Comparison of ENCODE assay signal across 21 cellular contexts in the genomic region with DNA sequence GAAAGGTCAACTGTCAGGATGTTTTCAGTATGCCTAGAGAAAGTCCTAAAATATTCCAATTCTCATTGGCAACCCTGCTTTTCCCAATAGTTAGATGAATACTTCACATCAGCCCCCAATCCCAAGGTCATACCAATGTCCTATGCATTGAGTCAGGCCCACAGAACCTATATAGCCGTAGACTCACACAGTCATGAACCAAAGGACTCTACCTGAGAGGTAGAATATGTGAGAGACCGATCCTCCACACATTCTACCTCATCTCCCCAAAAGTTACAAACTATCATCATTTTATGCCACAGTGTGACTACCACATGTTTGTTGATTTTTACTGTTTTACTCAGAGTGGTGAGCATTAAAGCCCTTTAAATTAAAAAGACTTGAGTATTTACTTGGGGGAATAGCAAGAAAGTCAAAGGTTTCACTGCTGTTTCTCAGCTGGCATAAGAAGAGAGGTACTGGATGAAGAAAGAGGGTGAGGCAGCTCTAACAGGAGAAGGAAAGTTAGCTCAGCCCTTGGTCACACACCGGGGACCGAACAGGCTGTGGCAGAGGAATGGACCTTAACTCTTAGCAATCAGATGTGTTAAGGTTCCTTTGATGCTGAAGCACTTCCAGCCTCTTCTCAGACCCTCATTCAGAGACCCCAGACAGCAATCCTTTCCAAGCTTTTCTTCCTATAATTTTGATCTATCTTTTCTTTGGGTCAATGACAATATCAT. TPM values are rescaled to one million over a fixed set of nuclear protein-coding genes. Genes with fewer than 3 reads are reported as not detected.
DNase-seq lines count a peak whose midpoint lies in the region; ATAC-seq, FAIRE-seq and TF ChIP-seq lines count a peak whose summit lies in the region.
"Had no signal": no experiment of that assay in that cellular context is flagged by ENCODE, and none has a peak within 500 bp of the region (broad histone marks: within the 10 kb centered on the region; RNA-seq: fewer than 3 reads in every experiment).

No MANE protein-coding gene starts in this region.

- H3K36me3 ChIP-seq in liver (ENCODE audit: control insufficient read depth in 4 of 4, insufficient read depth in 3 of 4, low read depth in 1 of 4, low read length in 3 of 4): no peaks in the 10 kb centered on the region
- no peaks in the 10 kb centered on the region for H3K36me3 ChIP-seq in HepG2 (replicated peaks in 1 of 2; ENCODE audit: control insufficient read depth in 1 of 2, insufficient read depth in 2 of 2, low read length in 2 of 2)
- no peaks in the 10 kb centered on the region for H3K36me3 ChIP-seq in lower lobe of right lung
- no peaks in the 10 kb centered on the region for H3K36me3 ChIP-seq in upper lobe of right lung
- no peaks in the 10 kb centered on the region for H3K36me3 ChIP-seq in right atrium auricular region
- H3K36me3 ChIP-seq: prostate gland, WERI-Rb-1 had no signal

- CTCF ChIA-PET in HepG2 (lab: Yijun Ruan, JAX; ENCODE audit: low intra/inter-chr PET ratio, low total read pairs): no interaction called here

- intact Hi-C loops in HepG2 (cut with micrococcal nuclease; ENCODE audit: unreplicated experiment) (no loop called here), lower lobe of right lung (cut with DNase I) (no loop called here), upper lobe of right lung (cut with DNase I) (no loop called here)

- TF ChIP-seq POLR2A in HepG2 (IDR thresholded peaks at IDR 0.05; ENCODE audit: insufficient read depth in 1 of 2, low read depth in 2 of 2, low read length in 2 of 2): no peak

- TF ChIP-seq EP300 in HepG2 (IDR thresholded peaks at IDR 0.05; ENCODE audit: low read depth in 2 of 2, low read length in 2 of 2) (no peak), HepG2 (CRISPR knock-in tag; IDR thresholded peaks at IDR 0.05; ENCODE audit: borderline replicate concordance) (no peak)

- no peaks in the 10 kb centered on the region for H4K20me1 ChIP-seq in HepG2 (ENCODE audit: insufficient read depth, low read length)

- H3K4me3 ChIP-seq in liver (ENCODE audit: low read depth in 1 of 3, low read length in 3 of 3) (peak overlapping the region in 2 of 3 donors; percentile 12 to 54), HepG2 (replicated peaks in 1 of 3; ENCODE audit: insufficient read depth in 1 of 3, low read depth in 2 of 3, low read length in 3 of 3) (no peak overlapping the region), lower lobe of right lung (peak overlapping the region; percentile 48), upper lobe of right lung (peak overlapping the region; percentile 33), right atrium auricular region (no peak overlapping the region)
- H3K4me3 ChIP-seq: prostate gland had no signal

- DNase-seq in HepG2 (ENCODE audit: low spot score) (no peak), NAMALWA (ENCODE audit: low spot score) (peak; percentile 61), lower lobe of right lung (no peak), upper lobe of right lung (no peak), right atrium auricular region (ENCODE audit: low spot score) (no peak), UCSD-AML1 (lab: John Stamatoyannopoulos, UW; ENCODE audit: unreplicated experiment) (no peak)
- DNase-seq in activated effector memory CD4-positive, alpha-beta T cell treated with anti-CD3 and anti-CD28 coated beads, Interleukin-2, amount 50 U/mL, for 16 hours: no peak
- DNase-seq: activated gamma-delta T cell, aorta, Caco-2, foreskin keratinocyte, GDM1, NCI-H1105, NCI-H2171 treated with DMSO at 0.1 percent for 48 hours, NCI-H82, WERI-Rb-1 had no signal

- H3K4me1 ChIP-seq in liver (ENCODE audit: control insufficient read depth in 4 of 4, insufficient read depth in 4 of 4, low read length in 3 of 4) (no peaks in the 10 kb centered on the region), HepG2 (ENCODE audit: insufficient read depth, low read length) (no peaks in the 10 kb centered on the region), lower lobe of right lung (peaks cover 35% of the 10 kb centered on the region), upper lobe of right lung (peaks cover 13% of the 10 kb centered on the region), right atrium auricular region (no peaks in the 10 kb centered on the region)
- H3K4me1 ChIP-seq: Caco-2, foreskin keratinocyte, prostate gland had no signal

- in situ Hi-C loops in HepG2 (cut with HindIII; ENCODE audit: extremely low pct_ligation_motif_present, low pct_unique_long_range_greater_than_20kb): no loop called here

- peak overlapping the region in 1 of 2 donors; percentile 72 for H3K9ac ChIP-seq in liver (ENCODE audit: low read depth in 1 of 2, low read length in 2 of 2)
- H3K9ac ChIP-seq in HepG2 (ENCODE audit: insufficient read depth, low read depth, low read length): no peak overlapping the region

- TF ChIP-seq CTCF in liver (IDR thresholded peaks at IDR 0.05; ENCODE audit: low read depth, low read length, missing input control) (no peak), HepG2 (CRISPR knock-in tag; IDR thresholded peaks at IDR 0.05) (no peak), lower lobe of right lung (IDR thresholded peaks at IDR 0.05) (no peak), upper lobe of right lung (IDR thresholded peaks at IDR 0.05) (no peak), right atrium auricular region (IDR thresholded peaks at IDR 0.05) (no peak)

- H3K27me3 ChIP-seq in liver (ENCODE audit: control insufficient read depth in 4 of 4, insufficient read depth in 4 of 4, low read length in 3 of 4): no peaks in the 10 kb centered on the region
- peaks cover 0 to 3% of the 10 kb centered on the region in 2 experiments; a peak in 1 of 5 replicates for H3K27me3 ChIP-seq in HepG2 (ENCODE audit: control insufficient read depth in 1 of 2, insufficient read depth in 2 of 2, low read length in 2 of 2)
- H3K27me3 ChIP-seq in lower lobe of right lung (ENCODE audit: low read depth): peaks cover 3% of the 10 kb centered on the region
- no peaks in the 10 kb centered on the region for H3K27me3 ChIP-seq in upper lobe of right lung
- H3K27me3 ChIP-seq in right atrium auricular region: no peaks in the 10 kb centered on the region

- TF ChIP-seq RAD21 in liver (IDR thresholded peaks at IDR 0.05) (no peak), HepG2 (CRISPR knock-in tag; IDR thresholded peaks at IDR 0.05) (no peak)

- H2AFZ ChIP-seq in HepG2 (ENCODE audit: low read length): no peak overlapping the region

- H3K27ac ChIP-seq in liver (ENCODE audit: low read depth in 1 of 2, low read length in 2 of 2) (peak overlapping the region in 1 of 2 donors; percentile 59), HepG2 (ENCODE audit: extremely low read length, insufficient read depth, low read length) (no peak overlapping the region), lower lobe of right lung (peak overlapping the region; percentile 41), upper lobe of right lung (peak overlapping the region; percentile 11), right atrium auricular region (no peak overlapping the region)
- H3K27ac ChIP-seq: foreskin keratinocyte, prostate gland, RWPE1, WERI-Rb-1 had no signal

- H3K9me3 ChIP-seq in liver (ENCODE audit: control insufficient read depth in 4 of 4, low read length in 3 of 4) (no peaks in the 10 kb centered on the region), HepG2 (ENCODE audit: low read length) (no peaks in the 10 kb centered on the region), lower lobe of right lung (no peaks in the 10 kb centered on the region), upper lobe of right lung (no peaks in the 10 kb centered on the region), right atrium auricular region (no peaks in the 10 kb centered on the region)
- H3K9me3 ChIP-seq: Caco-2, prostate gland had no signal

- 81% methylated on average over 4 of the region's 4 CpGs for WGBS in liver
- 0% methylated on average over 4 of the region's 4 CpGs for WGBS in HepG2 (ENCODE audit: low lambda C conversion rate)

- FAIRE-seq in HepG2 (lab: Jason Lieb, UNC): no peak

- H3K4me2 ChIP-seq in HepG2 (ENCODE audit: low read depth, low read length): no peak overlapping the region

- BruUV-seq in HepG2 (replicated peaks; lab: Mats Ljungman, UMichigan): no TSS peak

- ATAC-seq in HepG2 (no peak), lower lobe of right lung (no peak), upper lobe of right lung (no peak)
- ATAC-seq: foreskin keratinocyte had no signal

- POLR2A ChIA-PET in HepG2 (lab: Yijun Ruan, JAX): no interaction called here

- no peaks in the 10 kb centered on the region for H3K79me2 ChIP-seq in HepG2 (ENCODE audit: insufficient read depth, low read length)

RNA-seq across cellular contexts. Expression of a gene that starts 0.9 kb away (rescaled TPM):
- total RNA-seq in liver (10 to 100 TPM in 1 of 2 donors, 1 to 10 TPM in 1; 7.0 to 10.0 TPM), HepG2 (2016; rRNA removed; fragmentation: Illumina TruSeq; extraction: Trizol) (not detected in 2 replicates), lower lobe of right lung (26.3 TPM), upper lobe of right lung (21.5 TPM), right atrium auricular region (1 to 10 TPM; 1.2 to 3.2 TPM)
- polyA plus RNA-seq in liver (1 to 10 TPM; 2.5 to 3.2 TPM), HepG2 (2011; rRNA removed) (not detected in 2 replicates)
- not detected in 2 replicates for total RNA-seq in HepG2 (2016; cell fraction: cytosol; rRNA removed; fragmentation: Illumina TruSeq; extraction: Trizol; ENCODE audit: low read depth)
- total RNA-seq in HepG2 (2016; cell fraction: insoluble cytoplasmic fraction; rRNA removed; fragmentation: Illumina TruSeq; extraction: Trizol): not detected in 2 replicates
- not detected in 2 replicates for total RNA-seq in HepG2 (2016; cell fraction: membrane; rRNA removed; fragmentation: Illumina TruSeq; extraction: Trizol)
- total RNA-seq in HepG2 (2016; cell fraction: nucleus; rRNA removed; fragmentation: Illumina TruSeq; extraction: Trizol): not detected in 2 replicates
- polyA plus RNA-seq in HepG2 (2011; cell fraction: cytosol; rRNA removed): 0.05 TPM in 1 of 2 replicates, not detected in the other
- polyA plus RNA-seq in HepG2 (2011; cell fraction: nucleus; rRNA removed): 0.12 TPM in 1 of 2 replicates, not detected in the other
- polyA plus RNA-seq in HepG2 (2012): not detected in 2 replicates
- not detected in 2 replicates for polyA plus RNA-seq in HepG2 (2016; cell fraction: cytosol; fragmentation: Illumina TruSeq; extraction: Trizol; ENCODE audit: low read depth)
- polyA plus RNA-seq in HepG2 (2016; cell fraction: insoluble cytoplasmic fraction; fragmentation: Illumina TruSeq; extraction: Trizol; ENCODE audit: low read depth): not detected in 2 replicates
- not detected in 2 replicates for polyA plus RNA-seq in HepG2 (2016; cell fraction: membrane; fragmentation: Illumina TruSeq; extraction: Trizol; ENCODE audit: low read depth)
- polyA plus RNA-seq in HepG2 (2016; cell fraction: nucleus; fragmentation: Illumina TruSeq; extraction: Trizol; ENCODE audit: insufficient read depth, low read depth): not detected in 2 replicates
- polyA minus RNA-seq in HepG2 (2011; rRNA and poly(A)+ RNA removed; ENCODE audit: low replicate concordance): not detected in 2 replicates
- polyA minus RNA-seq in HepG2 (2011; cell fraction: cytosol; rRNA and poly(A)+ RNA removed): not detected in 2 replicates
- not detected in 2 replicates for polyA minus RNA-seq in HepG2 (2011; cell fraction: nucleus; rRNA and poly(A)+ RNA removed)
- total RNA-seq: Caco-2, foreskin keratinocyte, myocyte had no signal
- polyA plus RNA-seq: foreskin keratinocyte had no signal

RNA-seq across cellular contexts. Expression of a gene that starts 28.4 kb away (rescaled TPM):
- total RNA-seq in liver (1 to 10 TPM; 1.0 to 1.1 TPM), HepG2 (2016; rRNA removed; fragmentation: Illumina TruSeq; extraction: Trizol) (not detected in 2 replicates), lower lobe of right lung (7.9 TPM), upper lobe of right lung (9.2 TPM), right atrium auricular region (under 1 TPM in 1 of 2 donors, not detected in 1; 0.98 TPM)
- polyA plus RNA-seq in liver (1 to 10 TPM in 1 of 2 donors, under 1 TPM in 1; 0.80 to 2.9 TPM), HepG2 (2011; rRNA removed) (not detected in 2 replicates)
- total RNA-seq in HepG2 (2016; cell fraction: cytosol; rRNA removed; fragmentation: Illumina TruSeq; extraction: Trizol; ENCODE audit: low read depth): not detected in 2 replicates
- total RNA-seq in HepG2 (2016; cell fraction: insoluble cytoplasmic fraction; rRNA removed; fragmentation: Illumina TruSeq; extraction: Trizol): not detected in 2 replicates
- not detected in 2 replicates for total RNA-seq in HepG2 (2016; cell fraction: membrane; rRNA removed; fragmentation: Illumina TruSeq; extraction: Trizol)
- not detected in 2 replicates for total RNA-seq in HepG2 (2016; cell fraction: nucleus; rRNA removed; fragmentation: Illumina TruSeq; extraction: Trizol)
- polyA plus RNA-seq in HepG2 (2011; cell fraction: cytosol; rRNA removed): 0.03 TPM in 1 of 2 replicates, not detected in the other
- 0.05 TPM in 1 of 2 replicates, not detected in the other for polyA plus RNA-seq in HepG2 (2011; cell fraction: nucleus; rRNA removed)
- not detected in 2 replicates for polyA plus RNA-seq in HepG2 (2012)
- polyA plus RNA-seq in HepG2 (2016; cell fraction: cytosol; fragmentation: Illumina TruSeq; extraction: Trizol; ENCODE audit: low read depth): not detected in 2 replicates
- not detected in 2 replicates for polyA plus RNA-seq in HepG2 (2016; cell fraction: insoluble cytoplasmic fraction; fragmentation: Illumina TruSeq; extraction: Trizol; ENCODE audit: low read depth)
- polyA plus RNA-seq in HepG2 (2016; cell fraction: membrane; fragmentation: Illumina TruSeq; extraction: Trizol; ENCODE audit: low read depth): not detected in 2 replicates
- not detected in 2 replicates for polyA plus RNA-seq in HepG2 (2016; cell fraction: nucleus; fragmentation: Illumina TruSeq; extraction: Trizol; ENCODE audit: insufficient read depth, low read depth)
- polyA minus RNA-seq in HepG2 (2011; rRNA and poly(A)+ RNA removed; ENCODE audit: low replicate concordance): 0.07 TPM in 1 of 2 replicates, not detected in the other
- polyA minus RNA-seq in HepG2 (2011; cell fraction: cytosol; rRNA and poly(A)+ RNA removed): not detected in 2 replicates
- polyA minus RNA-seq in HepG2 (2011; cell fraction: nucleus; rRNA and poly(A)+ RNA removed): not detected in 2 replicates
- total RNA-seq: Caco-2, cerebellum, myocyte had no signal

Comparison
In these comparisons a context has a peak if more than half of its experiments do, and no peak if none do; other contexts are left out.
1. H3K4me3 ChIP-seq: peak in liver (2 of 3), lower lobe of right lung (single experiment) and upper lobe of right lung (single experiment); none in HepG2 (0 of 3) and right atrium auricular region (0 of 2).
2. H3K27ac ChIP-seq: peak in lower lobe of right lung (single experiment) and upper lobe of right lung (single experiment); none in HepG2 (single experiment) and right atrium auricular region (0 of 2).